9 cellular contexts compared by ENCODE assay signal in the genomic region with DNA sequence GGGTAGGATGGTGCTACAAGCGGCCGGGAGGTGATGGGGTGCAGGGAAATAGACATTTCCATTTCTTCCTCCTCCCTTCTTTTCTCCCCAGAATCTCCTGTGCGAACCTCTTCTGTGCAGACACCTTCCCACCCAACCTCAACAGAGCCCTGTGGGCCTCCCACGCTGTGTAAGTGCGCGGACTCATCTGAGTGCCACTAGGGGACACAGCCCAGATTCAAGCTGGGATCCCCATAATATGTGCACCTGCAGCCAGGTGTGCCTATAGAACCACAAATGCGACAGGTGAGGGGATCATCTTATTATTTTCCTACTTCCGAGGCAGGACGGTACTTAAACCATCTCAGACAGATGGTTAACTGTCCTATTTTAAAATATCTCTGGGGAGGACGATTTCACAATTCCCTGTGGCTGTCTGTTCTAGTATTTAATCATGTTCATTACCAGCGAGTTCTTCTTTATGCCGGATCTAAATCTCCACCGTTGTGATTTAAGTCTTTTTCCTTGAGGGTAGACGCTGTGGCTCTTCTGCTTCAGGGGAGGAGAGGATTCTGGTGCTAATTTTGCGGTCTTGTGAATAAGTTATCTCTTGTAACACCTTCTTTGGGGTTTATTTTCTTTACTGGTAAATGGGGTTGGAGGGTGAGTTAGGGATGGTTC. TPM values are rescaled to one million over a fixed set of nuclear protein-coding genes. Genes with fewer than 3 reads are reported as not detected.
DNase-seq lines count a peak whose midpoint lies in the region; ATAC-seq and TF ChIP-seq lines count a peak whose summit lies in the region.
"Had no signal": no experiment of that assay in that cellular context is flagged by ENCODE, and none has a peak within 500 bp of the region (broad histone marks: within the 10 kb centered on the region; RNA-seq: fewer than 3 reads in every experiment).

No MANE protein-coding gene starts in this region.

- TF ChIP-seq CTCF in heart right ventricle (IDR thresholded peaks at IDR 0.05): no peak
- no peak for TF ChIP-seq CTCF in vagina (IDR thresholded peaks at IDR 0.05)
- TF ChIP-seq CTCF in adrenal gland (IDR thresholded peaks at IDR 0.05): no peak

- H3K9me3 ChIP-seq in heart right ventricle: no peaks in the 10 kb centered on the region
- H3K9me3 ChIP-seq in vagina: no peaks in the 10 kb centered on the region
- no peaks in the 10 kb centered on the region for H3K9me3 ChIP-seq in adrenal gland (replicated peaks in 1 of 3)
- H3K9me3 ChIP-seq: MG63 had no signal

- peaks cover 7% of the 10 kb centered on the region for H3K4me1 Mint-ChIP-seq in activated naive CD8-positive, alpha-beta T cell treated with anti-CD3 and anti-CD28 coated beads, Interleukin-2, amount 10 ng/mL, durations not matched to agents 7 days and 5 days
- peaks cover 11% of the 10 kb centered on the region for H3K4me1 Mint-ChIP-seq in memory B cell

- H3K27me3 Mint-ChIP-seq in activated naive CD8-positive, alpha-beta T cell treated with anti-CD3 and anti-CD28 coated beads, Interleukin-2, amount 10 ng/mL, durations not matched to agents 7 days and 5 days: peaks cover 61% of the 10 kb centered on the region
- H3K27me3 Mint-ChIP-seq in memory B cell: peaks cover 30% of the 10 kb centered on the region

- H3K36me3 Mint-ChIP-seq in activated naive CD8-positive, alpha-beta T cell treated with anti-CD3 and anti-CD28 coated beads, Interleukin-2, amount 10 ng/mL, durations not matched to agents 7 days and 5 days: no peaks in the 10 kb centered on the region
- H3K36me3 Mint-ChIP-seq in memory B cell: no peaks in the 10 kb centered on the region

- peak overlapping the region in 2 of 10 donors; percentile 32 to 37 for H3K27ac ChIP-seq in heart right ventricle
- no peak overlapping the region for H3K27ac ChIP-seq in vagina
- no peak overlapping the region for H3K27ac ChIP-seq in adrenal gland

- DNase-seq in heart right ventricle (no peak), cardiac septum (ENCODE audit: low spot score) (no peak), memory B cell (ENCODE audit: low spot score in 2 of 2) (no peak), vagina (ENCODE audit: extremely low spot score in 2 of 2) (no peak), adrenal gland (no peak), HK-2 (ENCODE audit: unreplicated experiment) (no peak)
- DNase-seq in activated naive CD8-positive, alpha-beta T cell treated with anti-CD3 and anti-CD28 coated beads, Interleukin-2, amount 10 ng/mL, durations not matched to agents 7 days and 5 days: no peak

- WGBS in heart right ventricle, 2 donors: 45 to 64% methylated on average over 15 of the region's 15 CpGs
- WGBS in adrenal gland, 4 donors: 48 to 62% (median 56%) methylated on average over 15 of the region's 15 CpGs

- H3K4me3 Mint-ChIP-seq in activated naive CD8-positive, alpha-beta T cell treated with anti-CD3 and anti-CD28 coated beads, Interleukin-2, amount 10 ng/mL, durations not matched to agents 7 days and 5 days: peak overlapping the region; percentile 72
- peak overlapping the region; percentile 67 for H3K4me3 Mint-ChIP-seq in memory B cell

- H3K4me1 ChIP-seq in heart right ventricle: peaks cover 7 to 78% (median 51%) of the 10 kb centered on the region in 9 donors
- H3K4me1 ChIP-seq in vagina: peaks cover 11% of the 10 kb centered on the region
- peaks cover 0 to 5% of the 10 kb centered on the region in 2 donors for H3K4me1 ChIP-seq in adrenal gland (replicated peaks in 1 of 2)

- ATAC-seq in heart right ventricle (peak in 3 of 8 donors; percentile 5 to 10 (median 6)), memory B cell (ENCODE audit: low read depth) (peak; percentile 3), GM21390 (IDR thresholded peaks at IDR 0.05; ENCODE audit: unreplicated experiment) (no peak)
- no peak for ATAC-seq in activated naive CD8-positive, alpha-beta T cell treated with anti-CD3 and anti-CD28 coated beads, Interleukin-2, amount 10 ng/mL, durations not matched to agents 7 days and 5 days (ENCODE audit: low read depth)

- peaks cover 0 to 48% (median 0%) of the 10 kb centered on the region in 7 donors for H3K27me3 ChIP-seq in heart right ventricle
- H3K27me3 ChIP-seq in vagina: no peaks in the 10 kb centered on the region
- no peaks in the 10 kb centered on the region for H3K27me3 ChIP-seq in adrenal gland
- H3K27me3 ChIP-seq: MG63 had no signal

- H3K4me3 ChIP-seq in heart right ventricle (peak overlapping the region in 9 of 10 donors; percentile 19 to 53 (median 39)), vagina (peak overlapping the region; percentile 30 to 39), adrenal gland (peak overlapping the region in 2 of 4 donors; percentile 2 to 46)

- H3K36me3 ChIP-seq in heart right ventricle (no peaks in the 10 kb centered on the region), vagina (no peaks in the 10 kb centered on the region), adrenal gland (replicated peaks in 1 of 2) (no peaks in the 10 kb centered on the region)
- H3K36me3 ChIP-seq: MG63 had no signal

- POLR2A ChIA-PET in activated naive CD8-positive, alpha-beta T cell treated with anti-CD3 and anti-CD28 coated beads, Interleukin-2, amount 10 ng/mL, durations not matched to agents 7 days and 5 days (lab: Charles Lee): no interaction called here

- no peak for TF ChIP-seq POLR2A in vagina (IDR thresholded peaks at IDR 0.05)
- no peak for TF ChIP-seq POLR2A in adrenal gland (IDR thresholded peaks at IDR 0.05)

- no peaks in the 10 kb centered on the region for H3K9me3 Mint-ChIP-seq in activated naive CD8-positive, alpha-beta T cell treated with anti-CD3 and anti-CD28 coated beads, Interleukin-2, amount 10 ng/mL, durations not matched to agents 7 days and 5 days
- H3K9me3 Mint-ChIP-seq in memory B cell: no peaks in the 10 kb centered on the region

- H3K27ac Mint-ChIP-seq in activated naive CD8-positive, alpha-beta T cell treated with anti-CD3 and anti-CD28 coated beads, Interleukin-2, amount 10 ng/mL, durations not matched to agents 7 days and 5 days: no peak overlapping the region
- H3K27ac Mint-ChIP-seq in memory B cell: no peak overlapping the region

- intact Hi-C loops in heart right ventricle (cut with DNase I): loop anchor here in 8 of 10 donors (2.0 to 10.0 kb wide), 8 partner anchors 51 to 547 kb away; no protein-coding TSS in a partner anchor
- intact Hi-C loops in cardiac septum (cut with DNase I): loop anchor here (5.0 to 10.0 kb wide), 3 partner anchors 63 to 381 kb away; no protein-coding TSS in a partner anchor
- intact Hi-C loops in vagina (cut with DNase I): loop anchor here (10.0 kb wide), 2 partner anchors 91 to 241 kb away; no protein-coding TSS in a partner anchor
- intact Hi-C loops in adrenal gland (cut with DNase I): loop anchor here in 1 of 2 donors (10.0 kb wide), 1 partner anchor 401 kb away; no protein-coding TSS in a partner anchor

RNA-seq across cellular contexts. Expression of a gene that starts 17.2 kb away (rescaled TPM):
- total RNA-seq in heart right ventricle (100 to 1,000 TPM; 146 to 222 (median 187) TPM), cardiac septum (182 TPM), vagina (9.8 TPM), adrenal gland (1 to 10 TPM; 2.4 to 5.8 (median 3.7) TPM)
- polyA plus RNA-seq in heart right ventricle (10 to 100 TPM; 19.1 to 68.9 TPM), adrenal gland (1 to 10 TPM; 2.0 to 5.4 (median 2.4) TPM)
- under 1 TPM; 0.11 to 0.14 TPM for total RNA-seq in activated naive CD8-positive, alpha-beta T cell treated with anti-CD3 and anti-CD28 coated beads, Interleukin-2, amount 10 ng/mL, durations not matched to agents 7 days and 5 days

RNA-seq across cellular contexts. Expression of a gene that starts 31.3 kb away (rescaled TPM):
- total RNA-seq in heart right ventricle (1 to 10 TPM; 1.1 to 4.1 (median 2.0) TPM), cardiac septum (2.1 TPM), vagina (17.4 TPM), adrenal gland (10 to 100 TPM; 12.4 to 47.9 (median 37.5) TPM)
- polyA plus RNA-seq in heart right ventricle (1 to 10 TPM; 1.4 to 4.9 TPM), adrenal gland (10 to 100 TPM; 12.4 to 29.0 (median 13.3) TPM)
- 10 to 100 TPM; 20.7 to 21.4 TPM for total RNA-seq in activated naive CD8-positive, alpha-beta T cell treated with anti-CD3 and anti-CD28 coated beads, Interleukin-2, amount 10 ng/mL, durations not matched to agents 7 days and 5 days

Comparison
In these comparisons a context has a peak if more than half of its experiments do, and no peak if none do; other contexts are left out.
1. RNA of a gene that starts 17.2 kb away (total RNA-seq): 146 to 222 TPM in heart right ventricle and 182 TPM in cardiac septum (single experiment); 9.8 TPM in vagina (single experiment), 2.4 to 5.8 TPM in adrenal gland and 0.11 to 0.14 TPM in activated naive CD8-positive, alpha-beta T cell treated with anti-CD3 and anti-CD28 coated beads, Interleukin-2, amount 10 ng/mL, durations not matched to agents 7 days and 5 days; every median in the first group is over 10 times any median in the second.